8 cellular contexts compared by ENCODE assay signal in the genomic region with DNA sequence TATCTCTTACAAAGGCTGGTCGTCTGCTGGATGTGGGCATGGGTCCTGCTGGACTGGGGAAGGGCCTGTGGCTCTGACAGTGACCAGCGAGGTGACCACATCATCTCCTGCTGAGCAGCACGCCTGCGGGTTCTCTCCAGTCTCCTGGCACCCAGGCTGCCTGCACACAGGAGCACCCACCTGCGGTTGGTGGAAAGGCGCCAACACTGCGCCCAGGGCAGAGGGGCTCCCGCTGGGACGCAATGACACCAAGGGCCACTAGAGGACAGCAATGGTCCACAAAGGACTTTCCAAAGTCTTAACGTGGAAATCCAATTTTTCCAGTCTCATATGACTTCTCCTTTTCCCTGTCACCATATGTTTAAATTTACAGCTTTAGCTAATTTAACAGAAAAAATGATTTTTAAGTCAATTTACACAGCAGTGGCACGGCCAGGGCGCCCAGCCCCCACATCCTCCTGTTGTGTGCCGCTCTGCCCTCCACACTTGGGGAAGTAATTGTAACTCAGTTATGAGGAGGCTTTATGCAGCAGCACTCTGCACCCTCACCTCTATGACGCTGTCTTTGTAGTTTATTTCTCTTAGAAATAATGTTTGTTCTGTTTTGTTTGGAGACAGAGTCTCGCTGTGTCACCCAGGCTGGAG. TPM values are rescaled to one million over a fixed set of nuclear protein-coding genes. Genes with fewer than 3 reads are reported as not detected.
A peak's percentile ranks its signal among the peaks of the same experiment; 100 is the strongest.
DNase-seq lines count a peak whose midpoint lies in the region; ATAC-seq, FAIRE-seq and TF ChIP-seq lines count a peak whose summit lies in the region.

No MANE protein-coding gene starts in this region.

- no peaks in the 10 kb centered on the region for H3K36me3 ChIP-seq in left lung
- H3K36me3 ChIP-seq in CD8-positive, alpha-beta T cell (ENCODE audit: insufficient read depth, low read length) = no peaks in the 10 kb centered on the region

- H3K4me3 Mint-ChIP-seq in stimulated activated naive CD8-positive, alpha-beta T cell treated with anti-CD3 and anti-CD28 coated beads, Interleukin-15, Interleukin-2, amounts not matched to agents 100 ng/mL and 50 ng/mL, for 24 hours = peak overlapping the region; percentile 24
- no peak overlapping the region for H3K4me3 Mint-ChIP-seq in CD8-positive, alpha-beta T cell

- peaks cover 18% of the 10 kb centered on the region for H3K27me3 Mint-ChIP-seq in stimulated activated naive CD8-positive, alpha-beta T cell treated with anti-CD3 and anti-CD28 coated beads, Interleukin-15, Interleukin-2, amounts not matched to agents 100 ng/mL and 50 ng/mL, for 24 hours
- H3K27me3 Mint-ChIP-seq in CD8-positive, alpha-beta T cell (ENCODE audit: low read depth) = peaks cover 18% of the 10 kb centered on the region

- no peaks in the 10 kb centered on the region for H3K9me3 ChIP-seq in left lung
- H3K9me3 ChIP-seq in CD8-positive, alpha-beta T cell (ENCODE audit: low read length) = no peaks in the 10 kb centered on the region

- in situ Hi-C loops in T47D (cut with HindIII; ENCODE audit: low pct_unique_long_range_greater_than_20kb, low sequenced_read_pairs) = no loop called here

- H3K27ac Mint-ChIP-seq in stimulated activated naive CD8-positive, alpha-beta T cell treated with anti-CD3 and anti-CD28 coated beads, Interleukin-15, Interleukin-2, amounts not matched to agents 100 ng/mL and 50 ng/mL, for 24 hours = no peak overlapping the region
- H3K27ac Mint-ChIP-seq in CD8-positive, alpha-beta T cell = no peak overlapping the region

- H3K9me3 Mint-ChIP-seq in stimulated activated naive CD8-positive, alpha-beta T cell treated with anti-CD3 and anti-CD28 coated beads, Interleukin-15, Interleukin-2, amounts not matched to agents 100 ng/mL and 50 ng/mL, for 24 hours = peaks cover 6% of the 10 kb centered on the region
- no peaks in the 10 kb centered on the region for H3K9me3 Mint-ChIP-seq in CD8-positive, alpha-beta T cell

- CTCF ChIA-PET in CD8-positive, alpha-beta T cell (lab: Charles Lee) = no interaction called here

- no peak overlapping the region for H3K4me3 ChIP-seq in left lung
- H3K4me3 ChIP-seq in CD8-positive, alpha-beta T cell (ENCODE audit: low read depth, low read length) = no peak overlapping the region

- peak; percentile 76 for ATAC-seq in left lung
- no peak for ATAC-seq in CD8-positive, alpha-beta T cell
- no peak for ATAC-seq in HG03571 (IDR thresholded peaks at IDR 0.05; ENCODE audit: unreplicated experiment)

- TF ChIP-seq CTCF in C4-2B (conservative IDR thresholded peaks at IDR 0.05) (peak; percentile 98), left lung (IDR thresholded peaks at IDR 0.05) (peak; percentile 71 to 80)
- no peak for TF ChIP-seq CTCF in CD8-positive, alpha-beta T cell (IDR thresholded peaks at IDR 0.05)

- intact Hi-C loops in left lung (cut with DNase I) = no loop called here
- intact Hi-C loops in CD8-positive, alpha-beta T cell (cut with DNase I, micrococcal nuclease) = no loop called here

- no peaks in the 10 kb centered on the region for H3K36me3 Mint-ChIP-seq in stimulated activated naive CD8-positive, alpha-beta T cell treated with anti-CD3 and anti-CD28 coated beads, Interleukin-15, Interleukin-2, amounts not matched to agents 100 ng/mL and 50 ng/mL, for 24 hours (ENCODE audit: low read depth)
- no peaks in the 10 kb centered on the region for H3K36me3 Mint-ChIP-seq in CD8-positive, alpha-beta T cell

- DNase-seq in GM19239 (ENCODE audit: insufficient read length, low spot score) = peak; percentile 73
- DNase-seq in RCC 7860 (ENCODE audit: low spot score) = peak; percentile 35
- peak; percentile 51 to 65 for DNase-seq in T47D (ENCODE audit: low read depth in 1 of 2, low spot score in 1 of 2)
- peak in 1 of 2 donors; percentile 80 for DNase-seq in left lung
- no peak for DNase-seq in CD8-positive, alpha-beta T cell

- no peak overlapping the region for H3K27ac ChIP-seq in C4-2B
- no peak overlapping the region for H3K27ac ChIP-seq in left lung
- H3K27ac ChIP-seq in CD8-positive, alpha-beta T cell (ENCODE audit: low read depth, low read length) = no peak overlapping the region

- no peaks in the 10 kb centered on the region for H3K4me1 ChIP-seq in left lung
- no peaks in the 10 kb centered on the region for H3K4me1 ChIP-seq in CD8-positive, alpha-beta T cell (ENCODE audit: insufficient read depth, low read length)

- H3K27me3 ChIP-seq in left lung = peaks cover 0 to 27% of the 10 kb centered on the region in 2 donors
- H3K27me3 ChIP-seq in CD8-positive, alpha-beta T cell (ENCODE audit: insufficient read depth, low read length) = no peaks in the 10 kb centered on the region

- peaks cover 17% of the 10 kb centered on the region for H3K4me1 Mint-ChIP-seq in stimulated activated naive CD8-positive, alpha-beta T cell treated with anti-CD3 and anti-CD28 coated beads, Interleukin-15, Interleukin-2, amounts not matched to agents 100 ng/mL and 50 ng/mL, for 24 hours (ENCODE audit: low read depth)
- H3K4me1 Mint-ChIP-seq in CD8-positive, alpha-beta T cell (ENCODE audit: low read depth) = no peaks in the 10 kb centered on the region

- peak; percentile 40 for FAIRE-seq in GM19239 (lab: Jason Lieb, UNC)
- FAIRE-seq in RCC 7860 (lab: Jason Lieb, UNC) = no peak

- POLR2A ChIA-PET in CD8-positive, alpha-beta T cell (lab: Charles Lee) = no interaction called here

RNA-seq across cellular contexts. Expression of gene CFAP46, which starts 38.1 kb away (rescaled TPM):
- total RNA-seq in left lung = 1 to 10 TPM; 1.2 to 4.1 TPM
- not detected for total RNA-seq in CD8-positive, alpha-beta T cell

Comparison
In these comparisons a context has a peak if more than half of its experiments do, and no peak if none do; other contexts are left out.
1. DNase-seq: peak in GM19239 (single experiment), RCC 7860 (single experiment) and T47D (2 of 2); none in CD8-positive, alpha-beta T cell (0 of 7).